Comparison of ENCODE assay signal across 9 cellular contexts in the genomic region with DNA sequence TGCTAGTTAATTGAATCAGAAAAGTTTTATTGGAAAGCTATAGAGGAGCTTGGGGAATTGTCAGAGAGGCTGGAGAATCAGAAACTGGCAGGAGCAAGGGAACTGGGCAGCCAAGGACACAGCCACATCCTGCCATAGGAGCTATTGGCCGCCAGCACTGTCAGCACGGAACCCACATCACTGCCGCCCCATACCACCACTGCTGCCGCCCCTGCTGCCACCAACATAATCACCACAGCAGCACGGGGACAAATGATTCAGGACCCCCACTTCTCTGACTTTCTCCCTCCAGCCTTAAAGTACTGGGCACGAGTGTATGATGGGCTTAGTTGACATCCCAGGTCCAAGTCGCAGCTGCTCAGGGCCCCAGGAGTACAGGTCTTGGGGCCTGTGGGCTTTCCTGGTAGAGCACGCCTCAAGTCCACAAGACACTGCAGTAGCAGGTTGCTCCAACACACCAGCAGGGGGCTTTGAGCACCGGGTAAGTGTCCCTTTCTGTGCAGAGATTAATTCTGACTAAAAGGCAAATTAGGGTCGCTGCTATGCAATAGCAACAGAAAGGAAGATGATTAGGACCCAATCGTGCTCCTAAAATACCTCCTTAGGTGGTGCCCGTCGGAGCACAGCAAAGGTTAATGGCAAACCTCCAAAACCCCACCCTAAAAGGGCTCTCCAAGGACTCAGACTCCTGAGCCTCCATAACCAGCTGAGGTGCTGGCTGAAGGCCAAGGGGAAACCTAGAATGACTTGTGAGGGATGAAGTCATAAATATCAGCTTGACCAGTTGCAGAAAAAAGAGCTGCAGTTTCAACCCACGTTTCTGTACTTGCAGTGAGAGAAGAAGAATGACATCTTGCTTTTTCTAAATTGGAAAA. TPM values are rescaled to one million over a fixed set of nuclear protein-coding genes. Genes with fewer than 3 reads are reported as not detected.
DNase-seq lines count a peak whose midpoint lies in the region; ATAC-seq and TF ChIP-seq lines count a peak whose summit lies in the region.
"Had no signal": no experiment of that assay in that cellular context is flagged by ENCODE, and none has a peak within 500 bp of the region (broad histone marks: within the 10 kb centered on the region; RNA-seq: fewer than 3 reads in every experiment).

No MANE protein-coding gene starts in this region.

- POLR2A ChIA-PET in activated naive CD8-positive, alpha-beta T cell treated with anti-CD3 and anti-CD28 coated beads, Interleukin-2, amount 10 ng/mL, durations not matched to agents 7 days and 5 days (lab: Charles Lee), result no interaction called here

- peak; percentile 73 for ATAC-seq in activated naive CD8-positive, alpha-beta T cell treated with anti-CD3 and anti-CD28 coated beads, Interleukin-2, amount 10 ng/mL, durations not matched to agents 7 days and 5 days (ENCODE audit: low read depth)

- TF ChIP-seq POLR2A in erythroblast (IDR thresholded peaks at IDR 0.05; ENCODE audit: low read length), result no peak

- H3K9me3 Mint-ChIP-seq in activated naive CD8-positive, alpha-beta T cell treated with anti-CD3 and anti-CD28 coated beads, Interleukin-2, amount 10 ng/mL, durations not matched to agents 7 days and 5 days, result no peaks in the 10 kb centered on the region
- H3K9me3 Mint-ChIP-seq in activated naive CD8-positive, alpha-beta T cell treated with anti-CD3 and anti-CD28 coated beads for 36 hours, result no peaks in the 10 kb centered on the region
- peaks cover 3% of the 10 kb centered on the region for H3K9me3 Mint-ChIP-seq in nephron
- H3K9me3 Mint-ChIP-seq: stimulated activated naive CD8-positive, alpha-beta T cell treated with anti-CD3 and anti-CD28 coated beads, Interleukin-15, Interleukin-2, amounts not matched to agents 100 ng/mL and 50 ng/mL, for 24 hours had no signal

- H3K27me3 Mint-ChIP-seq in activated naive CD8-positive, alpha-beta T cell treated with anti-CD3 and anti-CD28 coated beads, Interleukin-2, amount 10 ng/mL, durations not matched to agents 7 days and 5 days, result no peaks in the 10 kb centered on the region
- H3K27me3 Mint-ChIP-seq in activated naive CD8-positive, alpha-beta T cell treated with anti-CD3 and anti-CD28 coated beads for 36 hours, result no peaks in the 10 kb centered on the region
- no peaks in the 10 kb centered on the region for H3K27me3 Mint-ChIP-seq in nephron (ENCODE audit: low read depth)
- H3K27me3 Mint-ChIP-seq: stimulated activated naive CD8-positive, alpha-beta T cell treated with anti-CD3 and anti-CD28 coated beads, Interleukin-15, Interleukin-2, amounts not matched to agents 100 ng/mL and 50 ng/mL, for 24 hours had no signal

- no peak for DNase-seq in activated naive CD8-positive, alpha-beta T cell treated with anti-CD3 and anti-CD28 coated beads, Interleukin-2, amount 10 ng/mL, durations not matched to agents 7 days and 5 days
- no peak for DNase-seq in activated naive CD8-positive, alpha-beta T cell treated with anti-CD3 and anti-CD28 coated beads for 36 hours
- DNase-seq in H4 (ENCODE audit: low spot score) (peak; percentile 28), LHCN-M2 (ENCODE audit: low read depth) (peak; percentile 65), SW 1271 (lab: John Stamatoyannopoulos, UW) (peak; percentile 0 to 10), erythroblast (lab: John Stamatoyannopoulos, UW) (peak; percentile 36 to 53), T-helper 9 cell (no peak)

- no peak overlapping the region for H3K4me3 Mint-ChIP-seq in activated naive CD8-positive, alpha-beta T cell treated with anti-CD3 and anti-CD28 coated beads, Interleukin-2, amount 10 ng/mL, durations not matched to agents 7 days and 5 days
- no peak overlapping the region for H3K4me3 Mint-ChIP-seq in activated naive CD8-positive, alpha-beta T cell treated with anti-CD3 and anti-CD28 coated beads for 36 hours
- no peak overlapping the region for H3K4me3 Mint-ChIP-seq in nephron
- H3K4me3 Mint-ChIP-seq: stimulated activated naive CD8-positive, alpha-beta T cell treated with anti-CD3 and anti-CD28 coated beads, Interleukin-15, Interleukin-2, amounts not matched to agents 100 ng/mL and 50 ng/mL, for 24 hours had no signal

- H3K27ac Mint-ChIP-seq in activated naive CD8-positive, alpha-beta T cell treated with anti-CD3 and anti-CD28 coated beads, Interleukin-2, amount 10 ng/mL, durations not matched to agents 7 days and 5 days, result no peak overlapping the region
- H3K27ac Mint-ChIP-seq in activated naive CD8-positive, alpha-beta T cell treated with anti-CD3 and anti-CD28 coated beads for 36 hours, result no peak overlapping the region
- peak overlapping the region; percentile 2 to 44 (median 25) for H3K27ac Mint-ChIP-seq in nephron
- H3K27ac Mint-ChIP-seq: stimulated activated naive CD8-positive, alpha-beta T cell treated with anti-CD3 and anti-CD28 coated beads, Interleukin-15, Interleukin-2, amounts not matched to agents 100 ng/mL and 50 ng/mL, for 24 hours had no signal

- peaks cover 13% of the 10 kb centered on the region for H3K4me1 Mint-ChIP-seq in activated naive CD8-positive, alpha-beta T cell treated with anti-CD3 and anti-CD28 coated beads, Interleukin-2, amount 10 ng/mL, durations not matched to agents 7 days and 5 days
- peaks cover 29% of the 10 kb centered on the region for H3K4me1 Mint-ChIP-seq in activated naive CD8-positive, alpha-beta T cell treated with anti-CD3 and anti-CD28 coated beads for 36 hours
- peaks cover 80% of the 10 kb centered on the region for H3K4me1 Mint-ChIP-seq in nephron

- peaks cover 10% of the 10 kb centered on the region for H3K36me3 Mint-ChIP-seq in activated naive CD8-positive, alpha-beta T cell treated with anti-CD3 and anti-CD28 coated beads, Interleukin-2, amount 10 ng/mL, durations not matched to agents 7 days and 5 days
- peaks cover 19% of the 10 kb centered on the region for H3K36me3 Mint-ChIP-seq in activated naive CD8-positive, alpha-beta T cell treated with anti-CD3 and anti-CD28 coated beads for 36 hours
- peaks cover 33% of the 10 kb centered on the region for H3K36me3 Mint-ChIP-seq in nephron (ENCODE audit: low read depth)

- peak; percentile 43 to 62 (median 49) for TF ChIP-seq CTCF in nephron (IDR thresholded peaks at IDR 0.05; ENCODE audit: unreplicated experiment in 3 of 3)

RNA-seq across cellular contexts. Expression of gene PJA1, which starts 6.8 kb away (rescaled TPM):
- total RNA-seq in activated naive CD8-positive, alpha-beta T cell treated with anti-CD3 and anti-CD28 coated beads, Interleukin-2, amount 10 ng/mL, durations not matched to agents 7 days and 5 days, result 10 to 100 TPM; 22.4 to 23.9 TPM
- 10 to 100 TPM; 22.4 to 22.9 TPM for total RNA-seq in activated naive CD8-positive, alpha-beta T cell treated with anti-CD3 and anti-CD28 coated beads for 36 hours
- total RNA-seq in H4 (2014; rRNA removed; shearing (Covaris generic)), result 30.6 and 36.4 TPM in 2 replicates
- total RNA-seq in LHCN-M2 (2014; rRNA removed), result 15.2 and 21.0 TPM in 2 replicates
- polyA plus RNA-seq in LHCN-M2 (2012), result 19.8 TPM

Comparison
In these comparisons a context has a peak if more than half of its experiments do, and no peak if none do; other contexts are left out.
1. DNase-seq: peak in H4 (single experiment), LHCN-M2 (single experiment), SW 1271 (2 of 2) and erythroblast (2 of 2); none in activated naive CD8-positive, alpha-beta T cell treated with anti-CD3 and anti-CD28 coated beads, Interleukin-2, amount 10 ng/mL, durations not matched to agents 7 days and 5 days (single experiment), activated naive CD8-positive, alpha-beta T cell treated with anti-CD3 and anti-CD28 coated beads for 36 hours (single experiment) and T-helper 9 cell (single experiment).
2. H3K27ac Mint-ChIP-seq: peak in nephron (3 of 3); none in activated naive CD8-positive, alpha-beta T cell treated with anti-CD3 and anti-CD28 coated beads, Interleukin-2, amount 10 ng/mL, durations not matched to agents 7 days and 5 days (single experiment) and activated naive CD8-positive, alpha-beta T cell treated with anti-CD3 and anti-CD28 coated beads for 36 hours (single experiment).